28 cellular contexts compared by ENCODE assay signal in the genomic region with DNA sequence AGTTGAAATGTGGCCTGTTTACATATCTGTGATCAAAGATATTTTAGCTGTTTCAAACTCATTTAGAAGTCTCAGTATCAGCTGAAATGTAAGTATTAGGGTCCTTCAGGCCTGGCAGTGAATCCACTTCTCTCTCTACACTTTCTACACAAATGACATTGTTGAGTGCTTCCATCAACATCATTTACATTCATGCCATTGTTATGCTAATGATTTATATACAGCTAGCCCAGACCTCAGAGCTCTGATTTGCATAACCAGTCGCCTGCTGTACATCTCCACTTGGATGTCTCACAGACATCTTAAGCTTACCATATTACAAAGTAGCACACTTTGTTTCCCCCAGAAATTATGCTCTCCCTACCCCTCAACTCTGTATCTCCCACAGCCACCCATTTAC.
"Had no signal": no experiment of that assay in that cellular context is flagged by ENCODE, and none has a peak within 500 bp of the region (broad histone marks: within the 10 kb centered on the region; RNA-seq: fewer than 3 reads in every experiment).

No MANE protein-coding gene starts in this region.

- H3K4me3 ChIP-seq: ascending aorta, breast epithelium, colonic mucosa, dorsolateral prefrontal cortex, esophagus muscularis mucosa, hepatocyte, left lung, ovary, prostate gland, tibial artery had no signal

- H3K9me3 Mint-ChIP-seq: activated naive CD4-positive, alpha-beta T cell treated with anti-CD3 and anti-CD28 coated beads, Interleukin-2, amount 50 U/mL, for 72 hours; activated T-helper 17 cell treated with anti-CD3 and anti-CD28 coated beads, Interleukin-2, amount 50 U/mL, for 72 hours; central memory CD8-positive, alpha-beta T cell; effector memory CD8-positive, alpha-beta T cell; mesothelial cell of epicardium; naive thymus-derived CD8-positive, alpha-beta T cell; T-helper 2 cell treated with Interferon-gamma antibody and Interleukin-4, amounts not matched to agents 5 μg/mL and 100 μg/mL, for 36 hours had no signal

- H3K27ac Mint-ChIP-seq: activated CD8-positive, alpha-beta T cell treated with anti-CD3 and anti-CD28 coated beads, Interleukin-2, amount 10 ng/mL, durations not matched to agents 7 days and 5 days; activated T-helper 17 cell treated with anti-CD3 and anti-CD28 coated beads, Interleukin-2, amount 50 U/mL, for 72 hours; mesothelial cell of epicardium; naive thymus-derived CD8-positive, alpha-beta T cell; T-helper 2 cell treated with Interferon-gamma antibody and Interleukin-4, amounts not matched to agents 5 μg/mL and 100 μg/mL, for 36 hours had no signal

- H3K4me1 ChIP-seq: ascending aorta, breast epithelium, colonic mucosa, esophagus muscularis mucosa, left lung, prostate gland, tibial artery had no signal

- H3K4me2 ChIP-seq: hepatocyte had no signal

- H3K36me3 ChIP-seq: breast epithelium, colonic mucosa, esophagus muscularis mucosa, left lung, ovary, prostate gland, tibial artery had no signal

- H3K27me3 ChIP-seq: ascending aorta, breast epithelium, colonic mucosa, dorsolateral prefrontal cortex, esophagus muscularis mucosa, hepatocyte, left lung, ovary, tibial artery had no signal

- DNase-seq: activated CD4-positive, alpha-beta T cell treated with anti-CD3 and anti-CD28 coated beads for 1 hour; activated CD4-positive, alpha-beta T cell treated with anti-CD3 and anti-CD28 coated beads, Interleukin-2, amount 50 U/mL, for 1 hour; activated CD8-positive, alpha-beta T cell treated with anti-CD3 and anti-CD28 coated beads, Interleukin-2, amount 10 ng/mL, durations not matched to agents 7 days and 5 days; activated T-cell treated with anti-CD3 and anti-CD28 coated beads, Interleukin-2, amount 50 U/mL, for 1 hour; colonic mucosa; dorsolateral prefrontal cortex; effector memory CD8-positive, alpha-beta T cell; glutamatergic neuron; kidney glomerular epithelial cell; left lung; naive thymus-derived CD8-positive, alpha-beta T cell; ovary; stimulated activated CD4-positive, alpha-beta T cell treated with anti-CD3 and anti-CD28 coated beads, Interleukin-4, amount 100 ng/mL, for 1 hour; stimulated activated naive CD4-positive, alpha-beta T cell treated with Interleukin-2 at 50 U/mL for 16 hours; substantia nigra; tibial artery had no signal

- H3K9me3 ChIP-seq: ascending aorta, breast epithelium, colonic mucosa, esophagus muscularis mucosa, left lung, ovary, prostate gland, tibial artery had no signal

- H3K4me1 Mint-ChIP-seq: activated T-helper 17 cell treated with anti-CD3 and anti-CD28 coated beads, Interleukin-2, amount 50 U/mL, for 72 hours; mesothelial cell of epicardium had no signal

- FAIRE-seq: frontal cortex had no signal

- ATAC-seq: activated CD8-positive, alpha-beta T cell treated with anti-CD3 and anti-CD28 coated beads, Interleukin-2, amount 10 ng/mL, durations not matched to agents 7 days and 5 days; activated naive CD4-positive, alpha-beta T cell treated with anti-CD3 and anti-CD28 coated beads, Interleukin-2, amount 50 U/mL, for 72 hours; activated T-helper 17 cell treated with anti-CD3 and anti-CD28 coated beads, Interleukin-2, amount 50 U/mL, for 72 hours; effector memory CD8-positive, alpha-beta T cell; left lung; naive thymus-derived CD8-positive, alpha-beta T cell had no signal

- H3K36me3 Mint-ChIP-seq: mesothelial cell of epicardium had no signal

- H3K27me3 Mint-ChIP-seq: activated T-helper 17 cell treated with anti-CD3 and anti-CD28 coated beads, Interleukin-2, amount 50 U/mL, for 72 hours; central memory CD8-positive, alpha-beta T cell; effector memory CD8-positive, alpha-beta T cell; naive thymus-derived CD8-positive, alpha-beta T cell had no signal

- H2AFZ ChIP-seq: hepatocyte had no signal

- H3K4me3 Mint-ChIP-seq: activated CD8-positive, alpha-beta T cell treated with anti-CD3 and anti-CD28 coated beads, Interleukin-2, amount 10 ng/mL, durations not matched to agents 7 days and 5 days; activated T-helper 17 cell treated with anti-CD3 and anti-CD28 coated beads, Interleukin-2, amount 50 U/mL, for 72 hours; central memory CD8-positive, alpha-beta T cell; effector memory CD8-positive, alpha-beta T cell; mesothelial cell of epicardium; naive thymus-derived CD8-positive, alpha-beta T cell; T-helper 2 cell treated with Interferon-gamma antibody and Interleukin-4, amounts not matched to agents 5 μg/mL and 100 μg/mL, for 36 hours had no signal

- H3K27ac ChIP-seq: ascending aorta, breast epithelium, colonic mucosa, dorsolateral prefrontal cortex, esophagus muscularis mucosa, hepatocyte, left lung, ovary, prostate gland, tibial artery, VCaP had no signal
